1 cellular context compared by ENCODE assay signal in genomic region chr3:82461049-82461889, GRCh38.
A peak's percentile ranks its signal among the peaks of the same experiment; 100 is the strongest.
TF ChIP-seq lines count a peak whose summit lies in the region.

No MANE protein-coding gene starts in this region.

TF ChIP-seq in HepG2, 621 proteins besides CTCF, POLR2A, EP300 and RAD21 (continued from another document and continues in another):
- TF ChIP-seq, protein P1, sequence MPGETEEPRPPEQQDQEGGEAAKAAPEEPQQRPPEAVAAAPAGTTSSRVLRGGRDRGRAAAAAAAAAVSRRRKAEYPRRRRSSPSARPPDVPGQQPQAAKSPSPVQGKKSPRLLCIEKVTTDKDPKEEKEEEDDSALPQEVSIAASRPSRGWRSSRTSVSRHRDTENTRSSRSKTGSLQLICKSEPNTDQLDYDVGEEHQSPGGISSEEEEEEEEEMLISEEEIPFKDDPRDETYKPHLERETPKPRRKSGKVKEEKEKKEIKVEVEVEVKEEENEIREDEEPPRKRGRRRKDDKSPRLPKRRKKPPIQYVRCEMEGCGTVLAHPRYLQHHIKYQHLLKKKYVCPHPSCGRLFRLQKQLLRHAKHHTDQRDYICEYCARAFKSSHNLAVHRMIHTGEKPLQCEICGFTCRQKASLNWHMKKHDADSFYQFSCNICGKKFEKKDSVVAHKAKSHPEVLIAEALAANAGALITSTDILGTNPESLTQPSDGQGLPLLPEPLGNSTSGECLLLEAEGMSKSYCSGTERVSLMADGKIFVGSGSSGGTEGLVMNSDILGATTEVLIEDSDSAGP (CRISPR knock-in tag; IDR thresholded peaks at IDR 0.05; ENCODE audit: borderline replicate concordance), result no peak; the same call in 1 of the 2 replicates
- TF ChIP-seq MYPOP (CRISPR knock-in tag; IDR thresholded peaks at IDR 0.05), result no peak
- TF ChIP-seq KDM5B (CRISPR knock-in tag; IDR thresholded peaks at IDR 0.05; ENCODE audit: borderline replicate concordance), result no peak
- TF ChIP-seq, protein P2, sequence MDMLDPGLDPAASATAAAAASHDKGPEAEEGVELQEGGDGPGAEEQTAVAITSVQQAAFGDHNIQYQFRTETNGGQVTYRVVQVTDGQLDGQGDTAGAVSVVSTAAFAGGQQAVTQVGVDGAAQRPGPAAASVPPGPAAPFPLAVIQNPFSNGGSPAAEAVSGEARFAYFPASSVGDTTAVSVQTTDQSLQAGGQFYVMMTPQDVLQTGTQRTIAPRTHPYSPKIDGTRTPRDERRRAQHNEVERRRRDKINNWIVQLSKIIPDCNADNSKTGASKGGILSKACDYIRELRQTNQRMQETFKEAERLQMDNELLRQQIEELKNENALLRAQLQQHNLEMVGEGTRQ (IDR thresholded peaks at IDR 0.05; ENCODE audit: low read depth, low read length), result peak; percentile 76
- TF ChIP-seq, protein P2 (CRISPR knock-in tag; IDR thresholded peaks at IDR 0.05; ENCODE audit: borderline replicate concordance), result peak; percentile 79; the same call in 1 of the 2 replicates
- no peak for TF ChIP-seq ZFX (CRISPR knock-in tag; IDR thresholded peaks at IDR 0.05; ENCODE audit: low read depth)
- no peak for TF ChIP-seq POGK (CRISPR knock-in tag; conservative IDR thresholded peaks at IDR 0.05)
- TF ChIP-seq, protein P3, sequence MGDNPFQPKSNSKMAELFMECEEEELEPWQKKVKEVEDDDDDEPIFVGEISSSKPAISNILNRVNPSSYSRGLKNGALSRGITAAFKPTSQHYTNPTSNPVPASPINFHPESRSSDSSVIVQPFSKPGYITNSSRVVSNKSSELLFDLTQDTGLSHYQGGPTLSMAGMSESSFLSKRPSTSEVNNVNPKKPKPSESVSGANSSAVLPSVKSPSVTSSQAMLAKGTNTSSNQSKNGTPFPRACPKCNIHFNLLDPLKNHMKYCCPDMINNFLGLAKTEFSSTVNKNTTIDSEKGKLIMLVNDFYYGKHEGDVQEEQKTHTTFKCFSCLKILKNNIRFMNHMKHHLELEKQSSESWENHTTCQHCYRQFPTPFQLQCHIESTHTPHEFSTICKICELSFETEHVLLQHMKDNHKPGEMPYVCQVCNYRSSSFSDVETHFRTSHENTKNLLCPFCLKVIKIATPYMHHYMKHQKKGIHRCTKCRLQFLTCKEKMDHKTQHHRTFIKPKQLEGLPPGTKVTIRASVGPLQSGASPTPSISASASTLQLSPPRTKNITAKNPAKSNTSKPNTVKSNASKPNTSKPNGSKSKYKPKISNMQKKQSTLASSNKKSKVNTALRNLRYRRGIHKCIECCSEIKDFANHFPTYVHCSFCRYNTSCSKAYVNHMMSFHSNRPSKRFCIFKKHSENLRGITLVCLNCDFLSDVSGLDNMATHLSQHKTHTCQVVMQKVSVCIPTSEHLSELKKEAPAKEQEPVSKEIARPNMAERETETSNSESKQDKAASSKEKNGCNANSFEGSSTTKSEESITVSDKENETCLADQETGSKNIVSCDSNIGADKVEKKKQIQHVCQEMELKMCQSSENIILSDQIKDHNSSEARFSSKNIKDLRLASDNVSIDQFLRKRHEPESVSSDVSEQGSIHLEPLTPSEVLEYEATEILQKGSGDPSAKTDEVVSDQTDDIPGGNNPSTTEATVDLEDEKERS (CRISPR knock-in tag; IDR thresholded peaks at IDR 0.05), result no peak
- TF ChIP-seq ZNF704 (CRISPR knock-in tag; IDR thresholded peaks at IDR 0.05; ENCODE audit: borderline replicate concordance), result no peak
- TF ChIP-seq GATAD2A (CRISPR knock-in tag; IDR thresholded peaks at IDR 0.05), result peak; percentile 58
- TF ChIP-seq ZZZ3 (CRISPR knock-in tag; IDR thresholded peaks at IDR 0.05; ENCODE audit: borderline replicate concordance), result no peak
- TF ChIP-seq ZNF546 (CRISPR knock-in tag; conservative IDR thresholded peaks at IDR 0.05), result no peak
- no peak for TF ChIP-seq CBX2 (IDR thresholded peaks at IDR 0.05; ENCODE audit: low read depth, low read length)
- no peak for TF ChIP-seq CBX2 (CRISPR knock-in tag; IDR thresholded peaks at IDR 0.05; ENCODE audit: low read depth)
- peak; percentile 36; the same call in 1 of the 2 replicates for TF ChIP-seq SOX5 (CRISPR knock-in tag; IDR thresholded peaks at IDR 0.05; ENCODE audit: borderline replicate concordance)
- no peak for TF ChIP-seq ZNF296 (CRISPR knock-in tag; conservative IDR thresholded peaks at IDR 0.05)
- no peak for TF ChIP-seq NR3C1 (CRISPR knock-in tag; IDR thresholded peaks at IDR 0.05)
- peak; percentile 44; the same call in 1 of the 2 replicates for TF ChIP-seq FOXJ3 (CRISPR knock-in tag; IDR thresholded peaks at IDR 0.05; ENCODE audit: borderline replicate concordance)
- no peak for TF ChIP-seq FOSL1 (CRISPR knock-in tag; IDR thresholded peaks at IDR 0.05; ENCODE audit: borderline replicate concordance)
- TF ChIP-seq TBP (CRISPR knock-in tag; IDR thresholded peaks at IDR 0.05), result no peak
- TF ChIP-seq NCOR1 (IDR thresholded peaks at IDR 0.05; ENCODE audit: borderline replicate concordance, low read length), result no peak; the same call in 1 of the 2 replicates
- no peak for TF ChIP-seq ZNF577 (CRISPR knock-in tag; IDR thresholded peaks at IDR 0.05; ENCODE audit: borderline replicate concordance, low read depth)
- no peak for TF ChIP-seq RFX1 (IDR thresholded peaks at IDR 0.05)
- peak; percentile 67 for TF ChIP-seq TCF7 (IDR thresholded peaks at IDR 0.05; ENCODE audit: low read depth)
- TF ChIP-seq NFIC (IDR thresholded peaks at IDR 0.05; ENCODE audit: low read length), result peak; percentile 61; the same call in 1 of the 2 replicates
- no peak for TF ChIP-seq ZBTB1 (CRISPR knock-in tag; IDR thresholded peaks at IDR 0.05; ENCODE audit: borderline replicate concordance)
- peak; percentile 26; the same call in 1 of the 2 replicates for TF ChIP-seq BCL6 (CRISPR knock-in tag; IDR thresholded peaks at IDR 0.05)
- TF ChIP-seq ARID5B (CRISPR knock-in tag; IDR thresholded peaks at IDR 0.05), result peak; percentile 71
- no peak for TF ChIP-seq ZNF460 (CRISPR knock-in tag; IDR thresholded peaks at IDR 0.05; ENCODE audit: borderline replicate concordance)
- TF ChIP-seq, protein P4, sequence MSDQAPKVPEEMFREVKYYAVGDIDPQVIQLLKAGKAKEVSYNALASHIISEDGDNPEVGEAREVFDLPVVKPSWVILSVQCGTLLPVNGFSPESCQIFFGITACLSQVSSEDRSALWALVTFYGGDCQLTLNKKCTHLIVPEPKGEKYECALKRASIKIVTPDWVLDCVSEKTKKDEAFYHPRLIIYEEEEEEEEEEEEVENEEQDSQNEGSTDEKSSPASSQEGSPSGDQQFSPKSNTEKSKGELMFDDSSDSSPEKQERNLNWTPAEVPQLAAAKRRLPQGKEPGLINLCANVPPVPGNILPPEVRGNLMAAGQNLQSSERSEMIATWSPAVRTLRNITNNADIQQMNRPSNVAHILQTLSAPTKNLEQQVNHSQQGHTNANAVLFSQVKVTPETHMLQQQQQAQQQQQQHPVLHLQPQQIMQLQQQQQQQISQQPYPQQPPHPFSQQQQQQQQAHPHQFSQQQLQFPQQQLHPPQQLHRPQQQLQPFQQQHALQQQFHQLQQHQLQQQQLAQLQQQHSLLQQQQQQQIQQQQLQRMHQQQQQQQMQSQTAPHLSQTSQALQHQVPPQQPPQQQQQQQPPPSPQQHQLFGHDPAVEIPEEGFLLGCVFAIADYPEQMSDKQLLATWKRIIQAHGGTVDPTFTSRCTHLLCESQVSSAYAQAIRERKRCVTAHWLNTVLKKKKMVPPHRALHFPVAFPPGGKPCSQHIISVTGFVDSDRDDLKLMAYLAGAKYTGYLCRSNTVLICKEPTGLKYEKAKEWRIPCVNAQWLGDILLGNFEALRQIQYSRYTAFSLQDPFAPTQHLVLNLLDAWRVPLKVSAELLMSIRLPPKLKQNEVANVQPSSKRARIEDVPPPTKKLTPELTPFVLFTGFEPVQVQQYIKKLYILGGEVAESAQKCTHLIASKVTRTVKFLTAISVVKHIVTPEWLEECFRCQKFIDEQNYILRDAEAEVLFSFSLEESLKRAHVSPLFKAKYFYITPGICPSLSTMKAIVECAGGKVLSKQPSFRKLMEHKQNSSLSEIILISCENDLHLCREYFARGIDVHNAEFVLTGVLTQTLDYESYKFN (CRISPR knock-in tag; conservative IDR thresholded peaks at IDR 0.05), result peak; percentile 91
- no peak for TF ChIP-seq ZNF335 (CRISPR knock-in tag; IDR thresholded peaks at IDR 0.05)
- TF ChIP-seq ZBTB20 (CRISPR knock-in tag; IDR thresholded peaks at IDR 0.05; ENCODE audit: borderline replicate concordance, low read depth), result no peak
- TF ChIP-seq, protein P5, sequence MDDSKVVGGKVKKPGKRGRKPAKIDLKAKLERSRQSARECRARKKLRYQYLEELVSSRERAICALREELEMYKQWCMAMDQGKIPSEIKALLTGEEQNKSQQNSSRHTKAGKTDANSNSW (CRISPR knock-in tag; IDR thresholded peaks at IDR 0.05; ENCODE audit: borderline replicate concordance), result no peak
- no peak for TF ChIP-seq ZNF543 (CRISPR knock-in tag; IDR thresholded peaks at IDR 0.05)
- TF ChIP-seq RBAK (CRISPR knock-in tag; IDR thresholded peaks at IDR 0.05), result no peak
- TF ChIP-seq KDM1A (CRISPR knock-in tag; IDR thresholded peaks at IDR 0.05), result no peak
- TF ChIP-seq, protein P6, sequence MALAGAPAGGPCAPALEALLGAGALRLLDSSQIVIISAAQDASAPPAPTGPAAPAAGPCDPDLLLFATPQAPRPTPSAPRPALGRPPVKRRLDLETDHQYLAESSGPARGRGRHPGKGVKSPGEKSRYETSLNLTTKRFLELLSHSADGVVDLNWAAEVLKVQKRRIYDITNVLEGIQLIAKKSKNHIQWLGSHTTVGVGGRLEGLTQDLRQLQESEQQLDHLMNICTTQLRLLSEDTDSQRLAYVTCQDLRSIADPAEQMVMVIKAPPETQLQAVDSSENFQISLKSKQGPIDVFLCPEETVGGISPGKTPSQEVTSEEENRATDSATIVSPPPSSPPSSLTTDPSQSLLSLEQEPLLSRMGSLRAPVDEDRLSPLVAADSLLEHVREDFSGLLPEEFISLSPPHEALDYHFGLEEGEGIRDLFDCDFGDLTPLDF (CRISPR knock-in tag; IDR thresholded peaks at IDR 0.05), result no peak
- no peak for TF ChIP-seq IRF1 (CRISPR knock-in tag; IDR thresholded peaks at IDR 0.05; ENCODE audit: low read depth)
